17 cellular contexts compared by ENCODE assay signal in the genomic region with DNA sequence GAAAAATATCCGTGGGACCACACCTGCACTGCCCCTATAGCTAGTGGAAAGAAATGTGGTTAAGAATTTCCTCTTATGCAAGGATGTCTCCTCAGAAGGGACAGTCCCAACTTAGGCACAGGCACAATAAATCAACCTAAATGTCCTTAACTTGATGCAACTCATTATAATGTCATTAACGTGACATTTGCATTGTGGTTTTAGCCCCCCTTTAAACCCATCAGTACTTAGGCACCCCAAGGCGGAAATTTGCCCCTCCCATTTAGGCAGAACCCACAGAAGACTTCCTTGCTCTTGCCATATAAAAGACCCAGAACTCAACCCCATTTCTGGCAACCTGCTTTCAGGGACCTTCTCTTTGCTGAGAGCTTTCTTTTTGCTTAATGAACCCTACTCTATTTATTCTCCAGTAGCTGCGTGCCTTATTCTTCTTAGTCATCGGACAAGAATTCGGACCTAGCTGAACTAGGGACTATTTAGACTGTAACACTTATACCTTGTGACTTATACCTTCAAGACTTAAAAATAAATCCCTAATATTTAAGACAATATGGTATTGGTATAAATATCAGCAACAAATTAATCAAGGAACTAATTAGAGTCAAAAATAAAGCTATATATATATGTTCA.
DNase-seq lines count a peak whose midpoint lies in the region; ATAC-seq lines count a peak whose summit lies in the region.
"Had no signal": no experiment of that assay in that cellular context is flagged by ENCODE, and none has a peak within 500 bp of the region (broad histone marks: within the 10 kb centered on the region; RNA-seq: fewer than 3 reads in every experiment).

No MANE protein-coding gene starts in this region.

- no peak overlapping the region for H3K27ac Mint-ChIP-seq in immature natural killer cell
- H3K27ac Mint-ChIP-seq: dendritic cell treated with granulocyte-macrophage colony-stimulating factor and Interleukin-4, amounts not matched to agents 40 ng/mL and 50 ng/mL, for 4 days; nephron had no signal

- H3K9me3 Mint-ChIP-seq in immature natural killer cell = peaks cover 0 to 25% (median 6%) of the 10 kb centered on the region in 6 donors

- ATAC-seq in GM18861 (IDR thresholded peaks at IDR 0.05; ENCODE audit: unreplicated experiment) (peak; percentile 51), HG03558 (IDR thresholded peaks at IDR 0.05; ENCODE audit: extremely low read depth, unreplicated experiment) (peak; percentile 55), sciatic nerve (no peak), HG03442 (IDR thresholded peaks at IDR 0.05; ENCODE audit: unreplicated experiment) (no peak), HG03439 (IDR thresholded peaks at IDR 0.05; ENCODE audit: unreplicated experiment) (no peak)
- ATAC-seq: body of pancreas, gastrocnemius medialis had no signal

- DNase-seq in UCSD-AML1 (lab: John Stamatoyannopoulos, UW; ENCODE audit: unreplicated experiment) (peak; percentile 13), renal cortical epithelial cell (ENCODE audit: low read depth) (peak; percentile 13), sciatic nerve (ENCODE audit: low spot score) (no peak), immature natural killer cell (no peak)
- DNase-seq: activated naive CD4-positive, alpha-beta T cell; body of pancreas; gastrocnemius medialis; GDM1; NCI-H146; NCI-H345; SHP77 treated with DMSO at 0.1 percent for 48 hours had no signal

- H3K4me3 Mint-ChIP-seq in immature natural killer cell = no peak overlapping the region
- H3K4me3 Mint-ChIP-seq: dendritic cell treated with granulocyte-macrophage colony-stimulating factor and Interleukin-4, amounts not matched to agents 40 ng/mL and 50 ng/mL, for 4 days; nephron had no signal

- intact Hi-C loops in sciatic nerve (cut with DNase I) = no loop called here

- H3K36me3 Mint-ChIP-seq in immature natural killer cell = no peaks in the 10 kb centered on the region

- H3K27me3 Mint-ChIP-seq in immature natural killer cell (ENCODE audit: low read depth in 3 of 3) = peaks cover 0 to 3% (median 0%) of the 10 kb centered on the region in 3 donors
- H3K27me3 Mint-ChIP-seq: dendritic cell treated with granulocyte-macrophage colony-stimulating factor and Interleukin-4, amounts not matched to agents 40 ng/mL and 50 ng/mL, for 4 days had no signal

- H3K4me1 Mint-ChIP-seq in immature natural killer cell = peaks cover 3 to 11% of the 10 kb centered on the region in 2 donors
- H3K4me1 Mint-ChIP-seq: nephron had no signal

Comparison
In these comparisons a context has a peak if more than half of its experiments do, and no peak if none do; other contexts are left out.
1. ATAC-seq: peak in GM18861 (single experiment) and HG03558 (single experiment); none in sciatic nerve (single experiment), HG03442 (single experiment) and HG03439 (single experiment).
2. DNase-seq: peak in UCSD-AML1 (single experiment) and renal cortical epithelial cell (single experiment); none in sciatic nerve (single experiment) and immature natural killer cell (0 of 3).